Comparison of ENCODE assay signal across 1 cellular context in the genomic region with DNA sequence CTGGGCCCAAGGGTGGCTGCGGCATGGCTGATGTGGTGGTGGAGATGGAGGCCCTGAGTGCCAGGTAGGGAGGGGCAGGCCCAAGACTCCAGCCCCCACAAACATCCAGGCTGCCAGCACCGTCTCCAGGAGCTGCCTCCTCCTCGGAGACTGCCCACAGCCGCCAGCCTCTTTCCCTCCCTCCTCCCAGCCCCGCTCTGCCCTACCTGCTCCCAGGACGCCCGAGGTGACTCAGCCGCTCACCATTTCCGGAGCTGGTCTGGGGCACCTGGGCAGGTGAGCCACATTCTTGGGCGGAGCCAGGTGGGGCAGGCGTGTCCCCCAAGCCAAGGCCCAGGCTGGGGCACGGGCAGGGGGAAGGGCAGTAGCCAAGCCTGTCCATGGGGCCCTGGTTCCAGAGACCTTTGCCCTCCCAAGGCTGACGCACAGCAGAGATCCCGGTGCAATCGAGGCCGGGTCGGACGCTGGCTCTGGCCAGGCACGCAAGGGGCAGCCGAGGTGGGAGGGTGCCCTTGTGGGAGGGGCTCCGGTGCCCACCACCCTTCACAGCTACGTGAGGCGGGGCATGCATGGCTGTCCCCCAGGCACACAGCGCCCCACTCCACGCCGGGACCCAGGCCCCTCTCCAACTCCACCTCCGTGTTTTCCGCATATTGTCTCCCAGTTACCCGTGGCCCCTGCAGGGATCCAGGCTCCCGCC.
TF ChIP-seq lines count a peak whose summit lies in the region.

No MANE protein-coding gene starts in this region.

TF ChIP-seq in HepG2, 621 proteins besides CTCF, POLR2A, EP300 and RAD21 (continued from another document and continues in another):
- TF ChIP-seq, protein P1, sequence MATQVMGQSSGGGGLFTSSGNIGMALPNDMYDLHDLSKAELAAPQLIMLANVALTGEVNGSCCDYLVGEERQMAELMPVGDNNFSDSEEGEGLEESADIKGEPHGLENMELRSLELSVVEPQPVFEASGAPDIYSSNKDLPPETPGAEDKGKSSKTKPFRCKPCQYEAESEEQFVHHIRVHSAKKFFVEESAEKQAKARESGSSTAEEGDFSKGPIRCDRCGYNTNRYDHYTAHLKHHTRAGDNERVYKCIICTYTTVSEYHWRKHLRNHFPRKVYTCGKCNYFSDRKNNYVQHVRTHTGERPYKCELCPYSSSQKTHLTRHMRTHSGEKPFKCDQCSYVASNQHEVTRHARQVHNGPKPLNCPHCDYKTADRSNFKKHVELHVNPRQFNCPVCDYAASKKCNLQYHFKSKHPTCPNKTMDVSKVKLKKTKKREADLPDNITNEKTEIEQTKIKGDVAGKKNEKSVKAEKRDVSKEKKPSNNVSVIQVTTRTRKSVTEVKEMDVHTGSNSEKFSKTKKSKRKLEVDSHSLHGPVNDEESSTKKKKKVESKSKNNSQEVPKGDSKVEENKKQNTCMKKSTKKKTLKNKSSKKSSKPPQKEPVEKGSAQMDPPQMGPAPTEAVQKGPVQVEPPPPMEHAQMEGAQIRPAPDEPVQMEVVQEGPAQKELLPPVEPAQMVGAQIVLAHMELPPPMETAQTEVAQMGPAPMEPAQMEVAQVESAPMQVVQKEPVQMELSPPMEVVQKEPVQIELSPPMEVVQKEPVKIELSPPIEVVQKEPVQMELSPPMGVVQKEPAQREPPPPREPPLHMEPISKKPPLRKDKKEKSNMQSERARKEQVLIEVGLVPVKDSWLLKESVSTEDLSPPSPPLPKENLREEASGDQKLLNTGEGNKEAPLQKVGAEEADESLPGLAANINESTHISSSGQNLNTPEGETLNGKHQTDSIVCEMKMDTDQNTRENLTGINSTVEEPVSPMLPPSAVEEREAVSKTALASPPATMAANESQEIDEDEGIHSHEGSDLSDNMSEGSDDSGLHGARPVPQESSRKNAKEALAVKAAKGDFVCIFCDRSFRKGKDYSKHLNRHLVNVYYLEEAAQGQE (IDR thresholded peaks at IDR 0.05; ENCODE audit: borderline replicate concordance in 1 of 2, low read depth in 1 of 2, low read length in 2 of 2) = no peak
- TF ChIP-seq, protein P2, sequence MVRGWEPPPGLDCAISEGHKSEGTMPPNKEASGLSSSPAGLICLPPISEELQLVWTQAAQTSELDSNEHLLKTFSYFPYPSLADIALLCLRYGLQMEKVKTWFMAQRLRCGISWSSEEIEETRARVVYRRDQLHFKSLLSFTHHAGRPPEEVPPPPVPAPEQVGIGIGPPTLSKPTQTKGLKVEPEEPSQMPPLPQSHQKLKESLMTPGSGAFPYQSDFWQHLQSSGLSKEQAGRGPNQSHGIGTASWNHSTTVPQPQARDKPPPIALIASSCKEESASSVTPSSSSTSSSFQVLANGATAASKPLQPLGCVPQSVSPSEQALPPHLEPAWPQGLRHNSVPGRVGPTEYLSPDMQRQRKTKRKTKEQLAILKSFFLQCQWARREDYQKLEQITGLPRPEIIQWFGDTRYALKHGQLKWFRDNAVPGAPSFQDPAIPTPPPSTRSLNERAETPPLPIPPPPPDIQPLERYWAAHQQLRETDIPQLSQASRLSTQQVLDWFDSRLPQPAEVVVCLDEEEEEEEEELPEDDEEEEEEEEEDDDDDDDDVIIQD (CRISPR knock-in tag; IDR thresholded peaks at IDR 0.05; ENCODE audit: low read depth) = no peak
- TF ChIP-seq ZNF367 (CRISPR knock-in tag; IDR thresholded peaks at IDR 0.05; ENCODE audit: borderline replicate concordance) (no peak), ZNF605 (CRISPR knock-in tag; IDR thresholded peaks at IDR 0.05) (0 out of 2 replicates have a peak, but pooled peaks have one; percentile 24), JDP2 (CRISPR knock-in tag; IDR thresholded peaks at IDR 0.05; ENCODE audit: borderline replicate concordance) (no peak), ZNF30 (CRISPR knock-in tag; IDR thresholded peaks at IDR 0.05) (no peak), HNF4A (CRISPR knock-in tag; IDR thresholded peaks at IDR 0.05) (peak; percentile 68), ZNF260 (CRISPR knock-in tag; IDR thresholded peaks at IDR 0.05; ENCODE audit: borderline replicate concordance, low read depth) (no peak), ZEB1 (IDR thresholded peaks at IDR 0.05; ENCODE audit: insufficient replicate concordance, low read depth) (peak; percentile 99), SMARCE1 (IDR thresholded peaks at IDR 0.05; ENCODE audit: borderline replicate concordance) (no peak), SCMH1 (CRISPR knock-in tag; IDR thresholded peaks at IDR 0.05; ENCODE audit: borderline replicate concordance) (no peak), ZNF282 (IDR thresholded peaks at IDR 0.05; ENCODE audit: partially characterized antibody) (no peak), ZNF598 (CRISPR knock-in tag; IDR thresholded peaks at IDR 0.05; ENCODE audit: borderline replicate concordance) (peak; percentile 26; the same call in 1 of the 2 replicates), MED13 (CRISPR knock-in tag; IDR thresholded peaks at IDR 0.05) (no peak), ZNF136 (CRISPR knock-in tag; IDR thresholded peaks at IDR 0.05; ENCODE audit: low read depth) (no peak), HDAC1 (CRISPR knock-in tag; IDR thresholded peaks at IDR 0.05) (no peak; the same call in 1 of the 2 replicates), ZNF883 (CRISPR knock-in tag; IDR thresholded peaks at IDR 0.05; ENCODE audit: not compliant biosample characterization) (no peak), DPF2 (CRISPR knock-in tag; IDR thresholded peaks at IDR 0.05; ENCODE audit: borderline replicate concordance, low read depth) (no peak), MAFF (IDR thresholded peaks at IDR 0.05; ENCODE audit: low read depth, low read length) (no peak), HNRNPLL (IDR thresholded peaks at IDR 0.05; ENCODE audit: low read depth, low read length, poor library complexity, severe bottlenecking) (peak; percentile 10), NR2F6 (IDR thresholded peaks at IDR 0.05) (no peak), NR2F6 (CRISPR knock-in tag; IDR thresholded peaks at IDR 0.05) (peak; percentile 67; the same call in 1 of the 2 replicates), AHR (CRISPR knock-in tag; IDR thresholded peaks at IDR 0.05) (no peak), NFKB2 (CRISPR knock-in tag; IDR thresholded peaks at IDR 0.05; ENCODE audit: borderline replicate concordance) (no peak), NFIC (IDR thresholded peaks at IDR 0.05; ENCODE audit: low read length) (no peak), NAIF1 (CRISPR knock-in tag; IDR thresholded peaks at IDR 0.05; ENCODE audit: borderline replicate concordance) (no peak), RARG (CRISPR knock-in tag; IDR thresholded peaks at IDR 0.05; ENCODE audit: low read depth) (no peak), ZNF614 (CRISPR knock-in tag; IDR thresholded peaks at IDR 0.05; ENCODE audit: borderline replicate concordance) (no peak), ZNF3 (CRISPR knock-in tag; IDR thresholded peaks at IDR 0.05) (no peak), SALL1 (CRISPR knock-in tag; IDR thresholded peaks at IDR 0.05) (peak; percentile 38; the same call in 1 of the 2 replicates), ZNF556 (CRISPR knock-in tag; IDR thresholded peaks at IDR 0.05; ENCODE audit: borderline replicate concordance) (no peak), ZFY (CRISPR knock-in tag; IDR thresholded peaks at IDR 0.05) (peak; percentile 37; the same call in 1 of the 2 replicates), HHEX (CRISPR knock-in tag; IDR thresholded peaks at IDR 0.05) (no peak)
- TF ChIP-seq, protein P3, sequence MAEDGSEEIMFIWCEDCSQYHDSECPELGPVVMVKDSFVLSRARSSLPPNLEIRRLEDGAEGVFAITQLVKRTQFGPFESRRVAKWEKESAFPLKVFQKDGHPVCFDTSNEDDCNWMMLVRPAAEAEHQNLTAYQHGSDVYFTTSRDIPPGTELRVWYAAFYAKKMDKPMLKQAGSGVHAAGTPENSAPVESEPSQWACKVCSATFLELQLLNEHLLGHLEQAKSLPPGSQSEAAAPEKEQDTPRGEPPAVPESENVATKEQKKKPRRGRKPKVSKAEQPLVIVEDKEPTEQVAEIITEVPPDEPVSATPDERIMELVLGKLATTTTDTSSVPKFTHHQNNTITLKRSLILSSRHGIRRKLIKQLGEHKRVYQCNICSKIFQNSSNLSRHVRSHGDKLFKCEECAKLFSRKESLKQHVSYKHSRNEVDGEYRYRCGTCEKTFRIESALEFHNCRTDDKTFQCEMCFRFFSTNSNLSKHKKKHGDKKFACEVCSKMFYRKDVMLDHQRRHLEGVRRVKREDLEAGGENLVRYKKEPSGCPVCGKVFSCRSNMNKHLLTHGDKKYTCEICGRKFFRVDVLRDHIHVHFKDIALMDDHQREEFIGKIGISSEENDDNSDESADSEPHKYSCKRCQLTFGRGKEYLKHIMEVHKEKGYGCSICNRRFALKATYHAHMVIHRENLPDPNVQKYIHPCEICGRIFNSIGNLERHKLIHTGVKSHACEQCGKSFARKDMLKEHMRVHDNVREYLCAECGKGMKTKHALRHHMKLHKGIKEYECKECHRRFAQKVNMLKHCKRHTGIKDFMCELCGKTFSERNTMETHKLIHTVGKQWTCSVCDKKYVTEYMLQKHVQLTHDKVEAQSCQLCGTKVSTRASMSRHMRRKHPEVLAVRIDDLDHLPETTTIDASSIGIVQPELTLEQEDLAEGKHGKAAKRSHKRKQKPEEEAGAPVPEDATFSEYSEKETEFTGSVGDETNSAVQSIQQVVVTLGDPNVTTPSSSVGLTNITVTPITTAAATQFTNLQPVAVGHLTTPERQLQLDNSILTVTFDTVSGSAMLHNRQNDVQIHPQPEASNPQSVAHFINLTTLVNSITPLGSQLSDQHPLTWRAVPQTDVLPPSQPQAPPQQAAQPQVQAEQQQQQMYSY (CRISPR knock-in tag; IDR thresholded peaks at IDR 0.05) = peak; percentile 96
- TF ChIP-seq, protein P4, sequence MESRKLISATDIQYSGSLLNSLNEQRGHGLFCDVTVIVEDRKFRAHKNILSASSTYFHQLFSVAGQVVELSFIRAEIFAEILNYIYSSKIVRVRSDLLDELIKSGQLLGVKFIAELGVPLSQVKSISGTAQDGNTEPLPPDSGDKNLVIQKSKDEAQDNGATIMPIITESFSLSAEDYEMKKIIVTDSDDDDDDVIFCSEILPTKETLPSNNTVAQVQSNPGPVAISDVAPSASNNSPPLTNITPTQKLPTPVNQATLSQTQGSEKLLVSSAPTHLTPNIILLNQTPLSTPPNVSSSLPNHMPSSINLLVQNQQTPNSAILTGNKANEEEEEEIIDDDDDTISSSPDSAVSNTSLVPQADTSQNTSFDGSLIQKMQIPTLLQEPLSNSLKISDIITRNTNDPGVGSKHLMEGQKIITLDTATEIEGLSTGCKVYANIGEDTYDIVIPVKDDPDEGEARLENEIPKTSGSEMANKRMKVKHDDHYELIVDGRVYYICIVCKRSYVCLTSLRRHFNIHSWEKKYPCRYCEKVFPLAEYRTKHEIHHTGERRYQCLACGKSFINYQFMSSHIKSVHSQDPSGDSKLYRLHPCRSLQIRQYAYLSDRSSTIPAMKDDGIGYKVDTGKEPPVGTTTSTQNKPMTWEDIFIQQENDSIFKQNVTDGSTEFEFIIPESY (CRISPR knock-in tag; IDR thresholded peaks at IDR 0.05) = peak; percentile 77
- TF ChIP-seq, protein P5, sequence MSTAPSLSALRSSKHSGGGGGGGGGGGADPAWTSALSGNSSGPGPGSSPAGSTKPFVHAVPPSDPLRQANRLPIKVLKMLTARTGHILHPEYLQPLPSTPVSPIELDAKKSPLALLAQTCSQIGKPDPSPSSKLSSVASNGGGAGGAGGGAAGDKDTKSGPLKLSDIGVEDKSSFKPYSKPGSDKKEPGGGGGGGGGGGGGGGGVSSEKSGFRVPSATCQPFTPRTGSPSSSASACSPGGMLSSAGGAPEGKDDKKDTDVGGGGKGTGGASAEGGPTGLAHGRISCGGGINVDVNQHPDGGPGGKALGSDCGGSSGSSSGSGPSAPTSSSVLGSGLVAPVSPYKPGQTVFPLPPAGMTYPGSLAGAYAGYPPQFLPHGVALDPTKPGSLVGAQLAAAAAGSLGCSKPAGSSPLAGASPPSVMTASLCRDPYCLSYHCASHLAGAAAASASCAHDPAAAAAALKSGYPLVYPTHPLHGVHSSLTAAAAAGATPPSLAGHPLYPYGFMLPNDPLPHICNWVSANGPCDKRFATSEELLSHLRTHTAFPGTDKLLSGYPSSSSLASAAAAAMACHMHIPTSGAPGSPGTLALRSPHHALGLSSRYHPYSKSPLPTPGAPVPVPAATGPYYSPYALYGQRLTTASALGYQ (CRISPR knock-in tag; IDR thresholded peaks at IDR 0.05) = no peak
- TF ChIP-seq, protein P6, sequence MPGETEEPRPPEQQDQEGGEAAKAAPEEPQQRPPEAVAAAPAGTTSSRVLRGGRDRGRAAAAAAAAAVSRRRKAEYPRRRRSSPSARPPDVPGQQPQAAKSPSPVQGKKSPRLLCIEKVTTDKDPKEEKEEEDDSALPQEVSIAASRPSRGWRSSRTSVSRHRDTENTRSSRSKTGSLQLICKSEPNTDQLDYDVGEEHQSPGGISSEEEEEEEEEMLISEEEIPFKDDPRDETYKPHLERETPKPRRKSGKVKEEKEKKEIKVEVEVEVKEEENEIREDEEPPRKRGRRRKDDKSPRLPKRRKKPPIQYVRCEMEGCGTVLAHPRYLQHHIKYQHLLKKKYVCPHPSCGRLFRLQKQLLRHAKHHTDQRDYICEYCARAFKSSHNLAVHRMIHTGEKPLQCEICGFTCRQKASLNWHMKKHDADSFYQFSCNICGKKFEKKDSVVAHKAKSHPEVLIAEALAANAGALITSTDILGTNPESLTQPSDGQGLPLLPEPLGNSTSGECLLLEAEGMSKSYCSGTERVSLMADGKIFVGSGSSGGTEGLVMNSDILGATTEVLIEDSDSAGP (CRISPR knock-in tag; IDR thresholded peaks at IDR 0.05; ENCODE audit: borderline replicate concordance) = peak; percentile 67; the same call in 1 of the 2 replicates
- TF ChIP-seq, protein P7, sequence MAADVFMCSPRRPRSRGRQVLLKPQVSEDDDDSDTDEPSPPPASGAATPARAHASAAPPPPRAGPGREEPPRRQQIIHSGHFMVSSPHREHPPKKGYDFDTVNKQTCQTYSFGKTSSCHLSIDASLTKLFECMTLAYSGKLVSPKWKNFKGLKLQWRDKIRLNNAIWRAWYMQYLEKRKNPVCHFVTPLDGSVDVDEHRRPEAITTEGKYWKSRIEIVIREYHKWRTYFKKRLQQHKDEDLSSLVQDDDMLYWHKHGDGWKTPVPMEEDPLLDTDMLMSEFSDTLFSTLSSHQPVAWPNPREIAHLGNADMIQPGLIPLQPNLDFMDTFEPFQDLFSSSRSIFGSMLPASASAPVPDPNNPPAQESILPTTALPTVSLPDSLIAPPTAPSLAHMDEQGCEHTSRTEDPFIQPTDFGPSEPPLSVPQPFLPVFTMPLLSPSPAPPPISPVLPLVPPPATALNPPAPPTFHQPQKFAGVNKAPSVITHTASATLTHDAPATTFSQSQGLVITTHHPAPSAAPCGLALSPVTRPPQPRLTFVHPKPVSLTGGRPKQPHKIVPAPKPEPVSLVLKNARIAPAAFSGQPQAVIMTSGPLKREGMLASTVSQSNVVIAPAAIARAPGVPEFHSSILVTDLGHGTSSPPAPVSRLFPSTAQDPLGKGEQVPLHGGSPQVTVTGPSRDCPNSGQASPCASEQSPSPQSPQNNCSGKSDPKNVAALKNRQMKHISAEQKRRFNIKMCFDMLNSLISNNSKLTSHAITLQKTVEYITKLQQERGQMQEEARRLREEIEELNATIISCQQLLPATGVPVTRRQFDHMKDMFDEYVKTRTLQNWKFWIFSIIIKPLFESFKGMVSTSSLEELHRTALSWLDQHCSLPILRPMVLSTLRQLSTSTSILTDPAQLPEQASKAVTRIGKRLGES (CRISPR knock-in tag; IDR thresholded peaks at IDR 0.05; ENCODE audit: borderline replicate concordance) = no peak
